In the genomic region with DNA sequence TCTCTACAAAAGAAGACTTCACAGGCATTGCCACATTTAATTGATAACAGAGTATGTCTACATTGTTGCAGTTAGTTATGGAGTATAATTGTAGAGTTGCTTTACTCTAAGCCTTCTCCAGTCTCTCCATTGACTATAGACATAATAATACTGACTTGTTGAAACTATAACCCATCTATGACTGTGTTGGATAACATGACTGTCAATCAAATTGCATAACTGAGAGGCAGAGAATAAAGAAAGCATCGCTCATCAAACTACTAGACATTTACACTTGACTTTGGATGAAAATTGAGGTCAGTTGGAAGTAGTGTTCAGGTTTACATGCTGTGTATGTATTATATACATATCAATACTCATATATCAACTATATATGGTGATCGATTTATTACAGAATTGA, we compare ENCODE assay signal across 20 cellular contexts.
"Had no signal": no experiment of that assay in that cellular context is flagged by ENCODE, and none has a peak within 500 bp of the region (broad histone marks: within the 10 kb centered on the region; RNA-seq: fewer than 3 reads in every experiment).

No MANE protein-coding gene starts in this region.

- H3K4me3 Mint-ChIP-seq: stimulated activated memory B cell treated with anti-CD40 and anti-IgM and Interleukin-4, amounts not matched to agents 10 μg/mL and 1 μg/mL and 100 μg/mL, for 72 hours; stimulated activated naive CD8-positive, alpha-beta T cell treated with anti-CD3 and anti-CD28 coated beads, Interleukin-15, Interleukin-2, amounts not matched to agents 100 ng/mL and 50 ng/mL, for 24 hours had no signal

- H3K9me3 ChIP-seq: esophagus squamous epithelium, pancreas, tibial nerve, upper lobe of right lung, vagina had no signal

- H3K36me3 ChIP-seq: esophagus squamous epithelium, pancreas, tibial nerve, upper lobe of right lung, vagina had no signal

- H3K9me3 Mint-ChIP-seq: stimulated activated memory B cell treated with anti-CD40 and anti-IgM and Interleukin-4, amounts not matched to agents 10 μg/mL and 1 μg/mL and 100 μg/mL, for 72 hours; stimulated activated naive CD8-positive, alpha-beta T cell treated with anti-CD3 and anti-CD28 coated beads, Interleukin-15, Interleukin-2, amounts not matched to agents 100 ng/mL and 50 ng/mL, for 24 hours had no signal

- DNase-seq: effector memory CD4-positive, alpha-beta T cell; esophagus squamous epithelium; head of caudate nucleus; hippocampal formation; left colon; mesendoderm; naive B cell; occipital lobe; pancreas; right cardiac atrium; stimulated activated CD4-positive, alpha-beta T cell treated with anti-CD3 and anti-CD28 coated beads, Interleukin-4, amount 100 ng/mL, for 1 hour; stimulated activated CD8-positive, alpha-beta memory T cell treated with anti-CD3 and anti-CD28 coated beads, Interleukin-4, amount 100 ng/mL, for 48 hours; upper lobe of right lung had no signal

- H3K4me1 ChIP-seq: upper lobe of right lung had no signal

- H3K27ac Mint-ChIP-seq: naive B cell; nephron; progenitor cell of endocrine pancreas; stimulated activated memory B cell treated with anti-CD40 and anti-IgM and Interleukin-4, amounts not matched to agents 10 μg/mL and 1 μg/mL and 100 μg/mL, for 72 hours; stimulated activated naive CD8-positive, alpha-beta T cell treated with anti-CD3 and anti-CD28 coated beads, Interleukin-15, Interleukin-2, amounts not matched to agents 100 ng/mL and 50 ng/mL, for 24 hours had no signal

- H3K36me3 Mint-ChIP-seq: naive B cell; stimulated activated memory B cell treated with anti-CD40 and anti-IgM and Interleukin-4, amounts not matched to agents 10 μg/mL and 1 μg/mL and 100 μg/mL, for 72 hours had no signal

- ATAC-seq: foreskin keratinocyte; left colon; pancreas; right cardiac atrium; stimulated activated memory B cell treated with anti-CD40 and anti-IgM and Interleukin-4, amounts not matched to agents 10 μg/mL and 1 μg/mL and 100 μg/mL, for 72 hours; upper lobe of right lung had no signal

- H3K27ac ChIP-seq: esophagus squamous epithelium, foreskin keratinocyte, pancreas, tibial nerve, upper lobe of right lung, vagina had no signal

- H3K4me3 ChIP-seq: esophagus squamous epithelium, pancreas, tibial nerve, upper lobe of right lung, vagina had no signal

- H3K27me3 Mint-ChIP-seq: stimulated activated memory B cell treated with anti-CD40 and anti-IgM and Interleukin-4, amounts not matched to agents 10 μg/mL and 1 μg/mL and 100 μg/mL, for 72 hours had no signal

- H3K27me3 ChIP-seq: esophagus squamous epithelium, foreskin keratinocyte, pancreas, tibial nerve, upper lobe of right lung, vagina had no signal
